8 cellular contexts compared by ENCODE assay signal in the genomic region with DNA sequence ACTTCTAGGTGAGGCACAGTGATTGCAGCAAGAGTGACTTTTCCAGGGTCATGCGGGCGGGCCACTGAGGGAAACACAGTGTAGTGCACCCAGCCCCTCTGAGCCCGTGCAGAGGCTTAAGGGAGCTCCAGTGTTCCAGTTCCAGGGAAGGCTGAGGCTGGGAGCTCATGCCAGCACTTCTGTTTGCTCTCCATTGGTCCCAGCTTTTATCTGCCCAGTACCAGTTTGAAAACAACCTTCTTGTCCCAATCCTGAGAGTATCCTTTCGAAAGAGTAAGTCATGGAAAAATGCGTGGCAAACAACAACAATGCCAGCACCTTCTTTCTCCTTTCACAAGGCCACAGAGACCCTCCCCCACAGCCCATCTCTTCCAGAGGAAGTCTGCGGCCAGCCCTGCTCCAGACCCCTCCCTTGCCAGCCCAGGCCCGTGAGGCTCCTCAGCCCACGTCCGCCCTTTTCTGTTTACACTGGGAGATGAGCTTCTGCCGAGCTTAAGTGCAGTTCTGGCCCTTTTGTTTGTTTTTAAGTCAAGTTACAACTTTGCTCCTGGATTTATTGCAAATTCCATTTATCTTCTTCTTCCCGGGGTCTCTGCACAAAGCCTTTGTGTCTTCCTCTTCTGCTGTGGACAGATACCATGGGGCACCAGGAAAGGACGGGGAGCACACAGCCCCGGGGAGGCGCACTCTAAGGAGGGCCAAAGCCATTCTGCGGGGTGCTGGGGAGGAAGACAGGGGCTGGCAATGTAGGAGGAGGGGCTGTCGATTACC.
DNase-seq lines count a peak whose midpoint lies in the region; ATAC-seq and TF ChIP-seq lines count a peak whose summit lies in the region.
"Had no signal": no experiment of that assay in that cellular context is flagged by ENCODE, and none has a peak within 500 bp of the region (broad histone marks: within the 10 kb centered on the region; RNA-seq: fewer than 3 reads in every experiment).

No MANE protein-coding gene starts in this region.

- H3K9me3 Mint-ChIP-seq in activated T-helper 2 cell treated with anti-CD3 and anti-CD28 coated beads, Interferon-gamma antibody, Interleukin-2, Interleukin-4, amounts not matched to agents 10 μg/mL and 5 μg/mL and 100 μg/mL, durations not matched to agents 14 hours and 24 hours and 36 hours = peaks cover under 1% of the 10 kb centered on the region

- H3K9me3 ChIP-seq in liver (ENCODE audit: control insufficient read depth in 4 of 4, low read length in 3 of 4) = no peaks in the 10 kb centered on the region
- H3K9me3 ChIP-seq in suprapubic skin = no peaks in the 10 kb centered on the region

- no peak for TF ChIP-seq EP300 in suprapubic skin (IDR thresholded peaks at IDR 0.05)

- TF ChIP-seq CTCF in NB4 (IDR thresholded peaks at IDR 0.05; ENCODE audit: low read depth, low read length) = no peak
- no peak for TF ChIP-seq CTCF in astrocyte of the spinal cord (IDR thresholded peaks at IDR 0.05; ENCODE audit: low read depth, low read length)
- TF ChIP-seq CTCF in liver (IDR thresholded peaks at IDR 0.05; ENCODE audit: low read depth, low read length, missing input control) = no peak
- TF ChIP-seq CTCF in suprapubic skin (IDR thresholded peaks at IDR 0.05) = no peak

- WGBS in liver = 62% methylated on average over 16 of the region's 16 CpGs
- WGBS in suprapubic skin = 56% methylated on average over 16 of the region's 16 CpGs

- no peaks in the 10 kb centered on the region for H3K27me3 ChIP-seq in liver (ENCODE audit: control insufficient read depth in 4 of 4, insufficient read depth in 4 of 4, low read length in 3 of 4)
- no peaks in the 10 kb centered on the region for H3K27me3 ChIP-seq in suprapubic skin

- H3K9ac ChIP-seq in liver (ENCODE audit: low read depth in 1 of 2, low read length in 2 of 2) = no peak overlapping the region

- DNase-seq in NB4 (ENCODE audit: low read depth) = peak; percentile 89
- DNase-seq in astrocyte of the spinal cord (ENCODE audit: low read depth, low spot score) = peak; percentile 56
- DNase-seq in suprapubic skin (ENCODE audit: low spot score in 2 of 2) = peak; percentile 68 to 70
- DNase-seq in activated T-helper 2 cell treated with anti-CD3 and anti-CD28 coated beads, Interferon-gamma antibody, Interleukin-2, Interleukin-4, amounts not matched to agents 10 μg/mL and 5 μg/mL and 100 μg/mL, durations not matched to agents 14 hours and 24 hours and 36 hours (ENCODE audit: low spot score) = no peak
- DNase-seq in T-helper 9 cell = no peak

- no peak overlapping the region for H3K27ac Mint-ChIP-seq in activated T-helper 2 cell treated with anti-CD3 and anti-CD28 coated beads, Interferon-gamma antibody, Interleukin-2, Interleukin-4, amounts not matched to agents 10 μg/mL and 5 μg/mL and 100 μg/mL, durations not matched to agents 14 hours and 24 hours and 36 hours

- ATAC-seq in HG03159 (IDR thresholded peaks at IDR 0.05; ENCODE audit: unreplicated experiment) = no peak

- H3K4me3 ChIP-seq in NB4 (ENCODE audit: low read depth, low read length) (peak overlapping the region; percentile 34), astrocyte of the spinal cord (ENCODE audit: low read depth, low read length) (no peak overlapping the region), liver (ENCODE audit: low read depth in 1 of 3, low read length in 3 of 3) (no peak overlapping the region), suprapubic skin (no peak overlapping the region)

- no peak overlapping the region for H3K4me3 Mint-ChIP-seq in activated T-helper 2 cell treated with anti-CD3 and anti-CD28 coated beads, Interferon-gamma antibody, Interleukin-2, Interleukin-4, amounts not matched to agents 10 μg/mL and 5 μg/mL and 100 μg/mL, durations not matched to agents 14 hours and 24 hours and 36 hours (ENCODE audit: low read depth)

- TF ChIP-seq POLR2A in NB4 (IDR thresholded peaks at IDR 0.05; ENCODE audit: extremely low read depth, insufficient read length) (no peak), suprapubic skin (IDR thresholded peaks at IDR 0.05) (no peak)

- TF ChIP-seq RAD21 in liver (IDR thresholded peaks at IDR 0.05) = peak in 1 of 2 donors; percentile 6

- peaks cover 7% of the 10 kb centered on the region for H3K4me1 Mint-ChIP-seq in activated T-helper 2 cell treated with anti-CD3 and anti-CD28 coated beads, Interferon-gamma antibody, Interleukin-2, Interleukin-4, amounts not matched to agents 10 μg/mL and 5 μg/mL and 100 μg/mL, durations not matched to agents 14 hours and 24 hours and 36 hours (ENCODE audit: low read depth)

- in situ Hi-C loops in astrocyte of the spinal cord (cut with HindIII; ENCODE audit: low sequenced_read_pairs) = no loop called here

- H3K27ac ChIP-seq in liver (ENCODE audit: low read depth in 1 of 2, low read length in 2 of 2) (peak overlapping the region; percentile 13 to 47), suprapubic skin (peak overlapping the region; percentile 63)
- H3K27ac ChIP-seq: HL-60 had no signal

- H3K36me3 ChIP-seq in liver (ENCODE audit: control insufficient read depth in 4 of 4, insufficient read depth in 3 of 4, low read depth in 1 of 4, low read length in 3 of 4) (no peaks in the 10 kb centered on the region), suprapubic skin (no peaks in the 10 kb centered on the region)

- H3K4me1 ChIP-seq in liver (ENCODE audit: control insufficient read depth in 4 of 4, insufficient read depth in 4 of 4, low read length in 3 of 4) = no peaks in the 10 kb centered on the region
- peaks cover 45% of the 10 kb centered on the region for H3K4me1 ChIP-seq in suprapubic skin

- no peaks in the 10 kb centered on the region for H3K36me3 Mint-ChIP-seq in activated T-helper 2 cell treated with anti-CD3 and anti-CD28 coated beads, Interferon-gamma antibody, Interleukin-2, Interleukin-4, amounts not matched to agents 10 μg/mL and 5 μg/mL and 100 μg/mL, durations not matched to agents 14 hours and 24 hours and 36 hours (ENCODE audit: low read depth)

- intact Hi-C loops in activated T-helper 2 cell treated with anti-CD3 and anti-CD28 coated beads, Interferon-gamma antibody, Interleukin-2, Interleukin-4, amounts not matched to agents 10 μg/mL and 5 μg/mL and 100 μg/mL, durations not matched to agents 14 hours and 24 hours and 36 hours (cut with micrococcal nuclease) = no loop called here

- H3K27me3 Mint-ChIP-seq in activated T-helper 2 cell treated with anti-CD3 and anti-CD28 coated beads, Interferon-gamma antibody, Interleukin-2, Interleukin-4, amounts not matched to agents 10 μg/mL and 5 μg/mL and 100 μg/mL, durations not matched to agents 14 hours and 24 hours and 36 hours (ENCODE audit: low read depth) = no peaks in the 10 kb centered on the region

TF ChIP-seq in liver, 16 proteins besides CTCF, POLR2A, EP300 and RAD21:
- TF ChIP-seq, protein P1, sequence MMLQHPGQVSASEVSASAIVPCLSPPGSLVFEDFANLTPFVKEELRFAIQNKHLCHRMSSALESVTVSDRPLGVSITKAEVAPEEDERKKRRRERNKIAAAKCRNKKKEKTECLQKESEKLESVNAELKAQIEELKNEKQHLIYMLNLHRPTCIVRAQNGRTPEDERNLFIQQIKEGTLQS (IDR thresholded peaks at IDR 0.05) = no peak
- no peak for TF ChIP-seq HNF4G (IDR thresholded peaks at IDR 0.05)
- no peak for TF ChIP-seq FOXA1 (IDR thresholded peaks at IDR 0.05)
- no peak for TF ChIP-seq JUND (IDR thresholded peaks at IDR 0.05)
- no peak for TF ChIP-seq HNF4A (conservative IDR thresholded peaks at IDR 0.05)
- TF ChIP-seq RXRA (IDR thresholded peaks at IDR 0.05) = no peak
- TF ChIP-seq REST (IDR thresholded peaks at IDR 0.05) = no peak
- TF ChIP-seq GABPA (IDR thresholded peaks at IDR 0.05 in 1 of 2, conservative IDR thresholded peaks at IDR 0.05 in 1 of 2) = no peak
- TF ChIP-seq ZBTB33 (IDR thresholded peaks at IDR 0.05) = no peak

Comparison
In these comparisons a context has a peak if more than half of its experiments do, and no peak if none do; other contexts are left out.
1. DNase-seq: peak in NB4 (single experiment), astrocyte of the spinal cord (single experiment) and suprapubic skin (2 of 2); none in activated T-helper 2 cell treated with anti-CD3 and anti-CD28 coated beads, Interferon-gamma antibody, Interleukin-2, Interleukin-4, amounts not matched to agents 10 μg/mL and 5 μg/mL and 100 μg/mL, durations not matched to agents 14 hours and 24 hours and 36 hours (single experiment) and T-helper 9 cell (single experiment).